ENCODE assay signal across 20 cellular contexts in the genomic region with DNA sequence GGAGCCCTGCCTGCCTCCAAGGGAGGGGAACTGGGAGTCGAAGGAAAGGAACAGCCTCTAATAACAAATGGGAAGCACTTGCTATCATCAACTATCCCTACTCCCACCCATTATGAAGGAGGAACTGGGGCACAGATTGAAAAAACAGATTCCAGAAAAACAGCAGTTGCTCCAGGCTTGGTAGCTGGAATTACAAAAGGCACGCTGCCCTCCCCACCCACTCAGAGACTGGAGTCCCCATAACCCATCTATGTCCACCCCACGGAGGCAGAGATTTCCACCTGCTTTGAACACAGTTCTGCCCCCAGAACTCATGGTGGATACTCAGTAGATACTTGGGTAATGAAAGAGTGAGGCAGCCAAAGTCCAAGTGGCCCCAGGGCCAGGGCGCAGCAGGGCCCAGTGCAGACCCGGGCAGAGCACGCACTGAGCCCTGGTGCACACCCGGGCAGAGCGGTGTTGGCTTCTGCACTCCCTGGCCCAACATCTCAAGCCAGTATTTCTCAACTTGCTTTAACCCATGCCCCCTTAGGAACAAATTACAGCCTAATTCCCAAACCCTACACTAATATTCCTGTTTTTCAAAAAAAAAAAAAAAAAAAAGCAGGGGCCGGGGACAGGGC. TPM values are rescaled to one million over a fixed set of nuclear protein-coding genes. Genes with fewer than 3 reads are reported as not detected.
A peak's percentile ranks its signal among the peaks of the same experiment; 100 is the strongest.
DNase-seq lines count a peak whose midpoint lies in the region; ATAC-seq, FAIRE-seq and TF ChIP-seq lines count a peak whose summit lies in the region.
"Had no signal": no experiment of that assay in that cellular context is flagged by ENCODE, and none has a peak within 500 bp of the region (broad histone marks: within the 10 kb centered on the region; RNA-seq: fewer than 3 reads in every experiment).

No MANE protein-coding gene starts in this region.

- TF ChIP-seq EP300 in HepG2 (IDR thresholded peaks at IDR 0.05; ENCODE audit: low read depth in 2 of 2, low read length in 2 of 2) (no peak), HepG2 (CRISPR knock-in tag; IDR thresholded peaks at IDR 0.05; ENCODE audit: borderline replicate concordance) (no peak)

- H3K36me3 ChIP-seq in adipocyte (ENCODE audit: control insufficient read depth, insufficient read depth, low read length, severe bottlenecking) = peaks cover 25% of the 10 kb centered on the region
- H3K36me3 ChIP-seq in HepG2 (replicated peaks in 1 of 2; ENCODE audit: control insufficient read depth in 1 of 2, insufficient read depth in 2 of 2, low read length in 2 of 2) = peaks cover 11 to 52% of the 10 kb centered on the region in 2 experiments; a peak in 4 of 5 replicates

- intact Hi-C loops in HepG2 (cut with micrococcal nuclease; ENCODE audit: unreplicated experiment) (no loop called here), sciatic nerve (cut with DNase I) (no loop called here)

- no peaks in the 10 kb centered on the region for H4K20me1 ChIP-seq in HepG2 (ENCODE audit: insufficient read depth, low read length)

- POLR2A ChIA-PET in HepG2 (lab: Yijun Ruan, JAX) = no interaction called here

- TF ChIP-seq CTCF in HepG2 (CRISPR knock-in tag; IDR thresholded peaks at IDR 0.05) = no peak

- no peak overlapping the region for H3K27ac ChIP-seq in HepG2 (ENCODE audit: extremely low read length, insufficient read depth, low read length)
- H3K27ac ChIP-seq: C4-2B had no signal

- H3K4me2 ChIP-seq in HepG2 (ENCODE audit: low read depth, low read length) = no peak overlapping the region

- BruUV-seq in HepG2 (replicated peaks; lab: Mats Ljungman, UMichigan) = no TSS peak

- no peak for ATAC-seq in HepG2
- peak; percentile 76 for ATAC-seq in sciatic nerve
- ATAC-seq: K562, PC-3 had no signal

- H2AFZ ChIP-seq in HepG2 (ENCODE audit: low read length) = no peak overlapping the region

- DNase-seq in CD1c-positive myeloid dendritic cell (ENCODE audit: extremely low spot score) (peak; percentile 35), adipocyte (ENCODE audit: low read depth) (no peak), HepG2 (ENCODE audit: low spot score) (no peak), sciatic nerve (ENCODE audit: low spot score) (no peak), activated T-cell treated with anti-CD3 and anti-CD28 coated beads for 4 hours (no peak)
- DNase-seq in activated CD4-positive, alpha-beta T cell treated with anti-CD3 and anti-CD28 coated beads, Interleukin-2, amount 50 U/mL, for 1 hour = no peak
- DNase-seq in stimulated activated CD4-positive, alpha-beta T cell treated with anti-CD3 and anti-CD28 coated beads, Interleukin-4, amount 100 ng/mL, for 24 hours = no peak
- DNase-seq: DMS 273 treated with DMSO at 0.1 percent for 48 hours, GF-D8, HCEC 1CT, NCI-H1436, NCI-H2029, NCI-H446 treated with DMSO at 0.1 percent for 48 hours, NCI-H82, PC-3 had no signal

- CTCF ChIA-PET in HepG2 (lab: Yijun Ruan, JAX; ENCODE audit: low intra/inter-chr PET ratio, low total read pairs) = no interaction called here

- H3K4me3 ChIP-seq in adipocyte (ENCODE audit: low read length) (no peak overlapping the region), HepG2 (replicated peaks in 1 of 3; ENCODE audit: insufficient read depth in 1 of 3, low read depth in 2 of 3, low read length in 3 of 3) (no peak overlapping the region)
- H3K4me3 ChIP-seq: K562 had no signal

- H3K27me3 ChIP-seq in adipocyte (replicated peaks; ENCODE audit: control insufficient read depth, insufficient read depth, low read length) (no peaks in the 10 kb centered on the region), HepG2 (ENCODE audit: control insufficient read depth in 1 of 2, insufficient read depth in 2 of 2, low read length in 2 of 2) (no peaks in the 10 kb centered on the region)

- WGBS in HepG2 (ENCODE audit: low lambda C conversion rate) = over 99% methylated on average over 5 of the region's 9 CpGs

- no peak for FAIRE-seq in HepG2 (lab: Jason Lieb, UNC)
- FAIRE-seq: GM12891, GM18507, K562 had no signal

- H3K9ac ChIP-seq in adipocyte (ENCODE audit: low read length) = peak overlapping the region; percentile 78
- H3K9ac ChIP-seq in HepG2 (ENCODE audit: insufficient read depth, low read depth, low read length) = no peak overlapping the region

- H3K9me3 ChIP-seq in adipocyte (ENCODE audit: control insufficient read depth, low read length) (no peaks in the 10 kb centered on the region), HepG2 (ENCODE audit: low read length) (no peaks in the 10 kb centered on the region)

- H3K4me1 ChIP-seq in adipocyte (ENCODE audit: control insufficient read depth, insufficient read depth, low read length) (peaks cover 59% of the 10 kb centered on the region), HepG2 (ENCODE audit: insufficient read depth, low read length) (peaks cover 15% of the 10 kb centered on the region; the same call in 1 of the 2 replicates)

- in situ Hi-C loops in HepG2 (cut with HindIII; ENCODE audit: extremely low pct_ligation_motif_present, low pct_unique_long_range_greater_than_20kb) = loop anchor here (5.0 kb wide), 1 partner anchor 37 kb away; no protein-coding TSS in a partner anchor

- no peak for TF ChIP-seq RAD21 in HepG2 (CRISPR knock-in tag; IDR thresholded peaks at IDR 0.05)

- no peak for TF ChIP-seq POLR2A in HepG2 (IDR thresholded peaks at IDR 0.05; ENCODE audit: insufficient read depth in 1 of 2, low read depth in 2 of 2, low read length in 2 of 2)

- peaks cover 8% of the 10 kb centered on the region for H3K79me2 ChIP-seq in HepG2 (ENCODE audit: insufficient read depth, low read length)

RNA-seq across cellular contexts. Expression of a gene that starts 19.1 kb away (rescaled TPM):
- total RNA-seq in HepG2 (2016; rRNA removed; fragmentation: Illumina TruSeq; extraction: Trizol) (0.66 and 1.1 TPM in 2 replicates), sciatic nerve (0.40 TPM)
- total RNA-seq in HepG2 (2016; cell fraction: cytosol; rRNA removed; fragmentation: Illumina TruSeq; extraction: Trizol; ENCODE audit: low read depth) = 0.20 and 0.35 TPM in 2 replicates
- total RNA-seq in HepG2 (2016; cell fraction: insoluble cytoplasmic fraction; rRNA removed; fragmentation: Illumina TruSeq; extraction: Trizol) = 0.85 and 1.1 TPM in 2 replicates
- total RNA-seq in HepG2 (2016; cell fraction: membrane; rRNA removed; fragmentation: Illumina TruSeq; extraction: Trizol) = 0.74 and 0.79 TPM in 2 replicates
- total RNA-seq in HepG2 (2016; cell fraction: nucleus; rRNA removed; fragmentation: Illumina TruSeq; extraction: Trizol) = 0.69 and 0.96 TPM in 2 replicates
- polyA plus RNA-seq in HepG2 (2011; rRNA removed) = 1.8 and 2.8 TPM in 2 replicates
- 1.7 and 2.0 TPM in 2 replicates for polyA plus RNA-seq in HepG2 (2011; cell fraction: cytosol; rRNA removed)
- 7.9 and 8.4 TPM in 2 replicates for polyA plus RNA-seq in HepG2 (2011; cell fraction: nucleus; rRNA removed)
- polyA plus RNA-seq in HepG2 (2012) = 2.0 and 2.9 TPM in 2 replicates
- 0.25 and 0.58 TPM in 2 replicates for polyA plus RNA-seq in HepG2 (2016; cell fraction: cytosol; fragmentation: Illumina TruSeq; extraction: Trizol; ENCODE audit: low read depth)
- 1.0 and 1.2 TPM in 2 replicates for polyA plus RNA-seq in HepG2 (2016; cell fraction: insoluble cytoplasmic fraction; fragmentation: Illumina TruSeq; extraction: Trizol; ENCODE audit: low read depth)
- 0.49 and 0.52 TPM in 2 replicates for polyA plus RNA-seq in HepG2 (2016; cell fraction: membrane; fragmentation: Illumina TruSeq; extraction: Trizol; ENCODE audit: low read depth)
- 2.3 and 2.8 TPM in 2 replicates for polyA plus RNA-seq in HepG2 (2016; cell fraction: nucleus; fragmentation: Illumina TruSeq; extraction: Trizol; ENCODE audit: insufficient read depth, low read depth)
- polyA minus RNA-seq in HepG2 (2011; rRNA and poly(A)+ RNA removed; ENCODE audit: low replicate concordance) = 0.07 and 2.4 TPM in 2 replicates
- 0.79 and 1.1 TPM in 2 replicates for polyA minus RNA-seq in HepG2 (2011; cell fraction: cytosol; rRNA and poly(A)+ RNA removed)
- polyA minus RNA-seq in HepG2 (2011; cell fraction: nucleus; rRNA and poly(A)+ RNA removed) = 0.90 and 1.2 TPM in 2 replicates
- total RNA-seq: K562, PC-3 had no signal

RNA-seq across cellular contexts. Expression of a gene that starts 27.4 kb away (rescaled TPM):
- total RNA-seq in HepG2 (2016; rRNA removed; fragmentation: Illumina TruSeq; extraction: Trizol) = not detected in 2 replicates
- total RNA-seq in HepG2 (2016; cell fraction: cytosol; rRNA removed; fragmentation: Illumina TruSeq; extraction: Trizol; ENCODE audit: low read depth) = not detected in 2 replicates
- total RNA-seq in HepG2 (2016; cell fraction: insoluble cytoplasmic fraction; rRNA removed; fragmentation: Illumina TruSeq; extraction: Trizol) = not detected in 2 replicates
- not detected in 2 replicates for total RNA-seq in HepG2 (2016; cell fraction: membrane; rRNA removed; fragmentation: Illumina TruSeq; extraction: Trizol)
- not detected in 2 replicates for total RNA-seq in HepG2 (2016; cell fraction: nucleus; rRNA removed; fragmentation: Illumina TruSeq; extraction: Trizol)
- not detected in 2 replicates for polyA plus RNA-seq in HepG2 (2011; rRNA removed)
- not detected in 2 replicates for polyA plus RNA-seq in HepG2 (2011; cell fraction: cytosol; rRNA removed)
- polyA plus RNA-seq in HepG2 (2011; cell fraction: nucleus; rRNA removed) = 0.05 TPM in 1 of 2 replicates, not detected in the other
- 0.08 and 0.27 TPM in 2 replicates for polyA plus RNA-seq in HepG2 (2012)
- polyA plus RNA-seq in HepG2 (2016; cell fraction: cytosol; fragmentation: Illumina TruSeq; extraction: Trizol; ENCODE audit: low read depth) = not detected in 2 replicates
- not detected in 2 replicates for polyA plus RNA-seq in HepG2 (2016; cell fraction: insoluble cytoplasmic fraction; fragmentation: Illumina TruSeq; extraction: Trizol; ENCODE audit: low read depth)
- polyA plus RNA-seq in HepG2 (2016; cell fraction: membrane; fragmentation: Illumina TruSeq; extraction: Trizol; ENCODE audit: low read depth) = not detected in 2 replicates
- polyA plus RNA-seq in HepG2 (2016; cell fraction: nucleus; fragmentation: Illumina TruSeq; extraction: Trizol; ENCODE audit: insufficient read depth, low read depth) = not detected in 2 replicates
- not detected in 2 replicates for polyA minus RNA-seq in HepG2 (2011; rRNA and poly(A)+ RNA removed; ENCODE audit: low replicate concordance)
- polyA minus RNA-seq in HepG2 (2011; cell fraction: cytosol; rRNA and poly(A)+ RNA removed) = not detected in 2 replicates
- not detected in 2 replicates for polyA minus RNA-seq in HepG2 (2011; cell fraction: nucleus; rRNA and poly(A)+ RNA removed)
- total RNA-seq in sciatic nerve = not detected
- total RNA-seq: A673, K562 had no signal

RNA-seq across cellular contexts. Expression of a gene that starts 39.5 kb away (rescaled TPM):
- total RNA-seq in HepG2 (2016; rRNA removed; fragmentation: Illumina TruSeq; extraction: Trizol) = 82.1 and 82.7 TPM in 2 replicates
- 42.1 and 44.9 TPM in 2 replicates for total RNA-seq in HepG2 (2016; cell fraction: cytosol; rRNA removed; fragmentation: Illumina TruSeq; extraction: Trizol; ENCODE audit: low read depth)
- total RNA-seq in HepG2 (2016; cell fraction: insoluble cytoplasmic fraction; rRNA removed; fragmentation: Illumina TruSeq; extraction: Trizol) = 70.8 and 81.6 TPM in 2 replicates
- 96.0 and 104 TPM in 2 replicates for total RNA-seq in HepG2 (2016; cell fraction: membrane; rRNA removed; fragmentation: Illumina TruSeq; extraction: Trizol)
- total RNA-seq in HepG2 (2016; cell fraction: nucleus; rRNA removed; fragmentation: Illumina TruSeq; extraction: Trizol) = 55.8 and 67.9 TPM in 2 replicates
- polyA plus RNA-seq in HepG2 (2011; rRNA removed) = 173 and 182 TPM in 2 replicates
- polyA plus RNA-seq in HepG2 (2011; cell fraction: cytosol; rRNA removed) = 88.4 and 94.7 TPM in 2 replicates
- 432 and 533 TPM in 2 replicates for polyA plus RNA-seq in HepG2 (2011; cell fraction: nucleus; rRNA removed)
- polyA plus RNA-seq in HepG2 (2012) = 72.7 and 74.6 TPM in 2 replicates
- 39.5 and 46.3 TPM in 2 replicates for polyA plus RNA-seq in HepG2 (2016; cell fraction: cytosol; fragmentation: Illumina TruSeq; extraction: Trizol; ENCODE audit: low read depth)
- polyA plus RNA-seq in HepG2 (2016; cell fraction: insoluble cytoplasmic fraction; fragmentation: Illumina TruSeq; extraction: Trizol; ENCODE audit: low read depth) = 92.6 and 106 TPM in 2 replicates
- 95.0 and 114 TPM in 2 replicates for polyA plus RNA-seq in HepG2 (2016; cell fraction: membrane; fragmentation: Illumina TruSeq; extraction: Trizol; ENCODE audit: low read depth)
- polyA plus RNA-seq in HepG2 (2016; cell fraction: nucleus; fragmentation: Illumina TruSeq; extraction: Trizol; ENCODE audit: insufficient read depth, low read depth) = 169 and 178 TPM in 2 replicates
- polyA minus RNA-seq in HepG2 (2011; rRNA and poly(A)+ RNA removed; ENCODE audit: low replicate concordance) = 115 and 187 TPM in 2 replicates
- 55.0 and 56.5 TPM in 2 replicates for polyA minus RNA-seq in HepG2 (2011; cell fraction: cytosol; rRNA and poly(A)+ RNA removed)
- polyA minus RNA-seq in HepG2 (2011; cell fraction: nucleus; rRNA and poly(A)+ RNA removed) = 77.1 and 89.5 TPM in 2 replicates
- total RNA-seq in sciatic nerve = 130 TPM

RNA-seq across cellular contexts. Expression of a gene that starts 54.4 kb away (rescaled TPM):
- 1.9 and 3.4 TPM in 2 replicates for total RNA-seq in HepG2 (2016; rRNA removed; fragmentation: Illumina TruSeq; extraction: Trizol)
- 3.4 and 3.7 TPM in 2 replicates for total RNA-seq in HepG2 (2016; cell fraction: cytosol; rRNA removed; fragmentation: Illumina TruSeq; extraction: Trizol; ENCODE audit: low read depth)
- 1.5 and 4.3 TPM in 2 replicates for total RNA-seq in HepG2 (2016; cell fraction: insoluble cytoplasmic fraction; rRNA removed; fragmentation: Illumina TruSeq; extraction: Trizol)
- 2.3 and 3.1 TPM in 2 replicates for total RNA-seq in HepG2 (2016; cell fraction: membrane; rRNA removed; fragmentation: Illumina TruSeq; extraction: Trizol)
- 4.8 and 6.5 TPM in 2 replicates for total RNA-seq in HepG2 (2016; cell fraction: nucleus; rRNA removed; fragmentation: Illumina TruSeq; extraction: Trizol)
- polyA plus RNA-seq in HepG2 (2011; rRNA removed) = 5.0 and 6.7 TPM in 2 replicates
- 2.4 and 4.6 TPM in 2 replicates for polyA plus RNA-seq in HepG2 (2011; cell fraction: cytosol; rRNA removed)
- polyA plus RNA-seq in HepG2 (2011; cell fraction: nucleus; rRNA removed) = 28.9 and 39.9 TPM in 2 replicates
- 4.5 and 7.7 TPM in 2 replicates for polyA plus RNA-seq in HepG2 (2012)
- polyA plus RNA-seq in HepG2 (2016; cell fraction: cytosol; fragmentation: Illumina TruSeq; extraction: Trizol; ENCODE audit: low read depth) = 1.1 and 1.2 TPM in 2 replicates
- 2.1 and 3.6 TPM in 2 replicates for polyA plus RNA-seq in HepG2 (2016; cell fraction: insoluble cytoplasmic fraction; fragmentation: Illumina TruSeq; extraction: Trizol; ENCODE audit: low read depth)
- 2.5 and 3.9 TPM in 2 replicates for polyA plus RNA-seq in HepG2 (2016; cell fraction: membrane; fragmentation: Illumina TruSeq; extraction: Trizol; ENCODE audit: low read depth)
- 14.6 and 16.4 TPM in 2 replicates for polyA plus RNA-seq in HepG2 (2016; cell fraction: nucleus; fragmentation: Illumina TruSeq; extraction: Trizol; ENCODE audit: insufficient read depth, low read depth)
- polyA minus RNA-seq in HepG2 (2011; rRNA and poly(A)+ RNA removed; ENCODE audit: low replicate concordance) = 9.5 and 13.6 TPM in 2 replicates
- polyA minus RNA-seq in HepG2 (2011; cell fraction: cytosol; rRNA and poly(A)+ RNA removed) = 3.7 and 4.1 TPM in 2 replicates
- 9.0 and 9.3 TPM in 2 replicates for polyA minus RNA-seq in HepG2 (2011; cell fraction: nucleus; rRNA and poly(A)+ RNA removed)
- 19.8 TPM for total RNA-seq in sciatic nerve
